ENCODE assay signal across 8 cellular contexts in genomic region chr20:23350855-23351838, GRCh38. TPM values are rescaled to one million over a fixed set of nuclear protein-coding genes. Genes with fewer than 3 reads are reported as not detected.
DNase-seq lines count a peak whose midpoint lies in the region; ATAC-seq and TF ChIP-seq lines count a peak whose summit lies in the region.

No MANE protein-coding gene starts in this region.

- H3K4me3 ChIP-seq in AG04450 (ENCODE audit: low read depth, low read length): peak overlapping the region; percentile 90
- peak overlapping the region; percentile 76 for H3K4me3 ChIP-seq in epithelial cell of proximal tubule (ENCODE audit: low read depth, low read length)
- peak overlapping the region; percentile 99 for H3K4me3 ChIP-seq in naive thymus-derived CD4-positive, alpha-beta T cell (ENCODE audit: low read length)

- peaks cover 19 to 20% of the 10 kb centered on the region in 2 donors for H3K4me1 ChIP-seq in naive thymus-derived CD4-positive, alpha-beta T cell (ENCODE audit: control insufficient read depth in 2 of 2, insufficient read depth in 2 of 2, low read length in 2 of 2)

- H3K27ac ChIP-seq in AG04450 (ENCODE audit: low read depth, low read length): peak overlapping the region; percentile 73
- H3K27ac ChIP-seq in naive thymus-derived CD4-positive, alpha-beta T cell (ENCODE audit: low read depth, low read length): peak overlapping the region; percentile 99

- TF ChIP-seq CTCF in AG04450 (IDR thresholded peaks at IDR 0.05; ENCODE audit: low read depth, low read length) (no peak), epithelial cell of proximal tubule (conservative IDR thresholded peaks at IDR 0.05; ENCODE audit: low read depth, low read length) (no peak)

- H3K4me1 Mint-ChIP-seq in naive thymus-derived CD4-positive, alpha-beta T cell: peaks cover 12 to 38% (median 29%) of the 10 kb centered on the region in 7 donors
- peaks cover 35% of the 10 kb centered on the region for H3K4me1 Mint-ChIP-seq in stimulated activated naive CD8-positive, alpha-beta T cell treated with anti-CD3 and anti-CD28 coated beads, Interleukin-15, amount 100 ng/mL, for 72 hours

- H3K4me3 Mint-ChIP-seq in naive thymus-derived CD4-positive, alpha-beta T cell: peak overlapping the region; percentile 84 to 100 (median 98)
- peak overlapping the region; percentile 83 to 84 for H3K4me3 Mint-ChIP-seq in stimulated activated naive CD8-positive, alpha-beta T cell treated with anti-CD3 and anti-CD28 coated beads, Interleukin-15, amount 100 ng/mL, for 72 hours

- no peaks in the 10 kb centered on the region for H3K27me3 ChIP-seq in AG04450 (ENCODE audit: control insufficient read depth, insufficient read depth, low read length)
- no peaks in the 10 kb centered on the region for H3K27me3 ChIP-seq in naive thymus-derived CD4-positive, alpha-beta T cell (ENCODE audit: control insufficient read depth in 2 of 2, insufficient read depth in 2 of 2, low read length in 2 of 2)

- DNase-seq in AG04450 (ENCODE audit: low read depth, low spot score) (no peak), NCI-H748 treated with DMSO at 0.1 percent for 48 hours (lab: John Stamatoyannopoulos, UW) (peak; percentile 68), activated T-cell treated with anti-CD3 and anti-CD28 coated beads for 24 hours (ENCODE audit: low read depth) (peak; percentile 56), epithelial cell of proximal tubule (ENCODE audit: low read depth) (no peak)
- peak; percentile 26 to 76 (median 52) for DNase-seq in naive thymus-derived CD4-positive, alpha-beta T cell
- DNase-seq in stimulated activated naive CD8-positive, alpha-beta T cell treated with anti-CD3 and anti-CD28 coated beads, Interleukin-15, amount 100 ng/mL, for 72 hours: peak; percentile 66 to 71

- no peaks in the 10 kb centered on the region for H3K9me3 Mint-ChIP-seq in naive thymus-derived CD4-positive, alpha-beta T cell
- no peaks in the 10 kb centered on the region for H3K9me3 Mint-ChIP-seq in stimulated activated naive CD8-positive, alpha-beta T cell treated with anti-CD3 and anti-CD28 coated beads, Interleukin-15, amount 100 ng/mL, for 72 hours

- peaks cover 0 to 10% (median 0%) of the 10 kb centered on the region in 5 donors for H3K36me3 Mint-ChIP-seq in naive thymus-derived CD4-positive, alpha-beta T cell

- CTCF ChIA-PET in AG04450 (lab: Charles Lee): interaction anchor here (0.5 to 3.1 kb wide), 9 partner anchors 8 to 749 kb away, joined by 3 to 27 read pairs (median 12); partner anchors contain the start of gene NAPB
- CTCF ChIA-PET in naive thymus-derived CD4-positive, alpha-beta T cell (lab: Charles Lee): interaction anchor here (1.1 to 3.0 kb wide), 4 partner anchors 7 to 256 kb away, joined by 4 to 22 read pairs (median 8); partner anchors contain the start of gene NAPB

- H3K27ac Mint-ChIP-seq in naive thymus-derived CD4-positive, alpha-beta T cell: peak overlapping the region; percentile 62 to 100 (median 100)
- H3K27ac Mint-ChIP-seq in stimulated activated naive CD8-positive, alpha-beta T cell treated with anti-CD3 and anti-CD28 coated beads, Interleukin-15, amount 100 ng/mL, for 72 hours: peak overlapping the region; percentile 100

- intact Hi-C loops in naive thymus-derived CD4-positive, alpha-beta T cell (cut with micrococcal nuclease): loop anchor here (1.0 to 10.0 kb wide), 9 partner anchors 7 to 1844 kb away; partner anchors contain the start of genes NAPB (in 2 of the 2), APMAP (in 1 of the 2), ENTPD6 (in 1 of the 2) and GZF1 (in 1 of the 2)

- no peaks in the 10 kb centered on the region for H3K9me3 ChIP-seq in AG04450 (ENCODE audit: control insufficient read depth, insufficient read depth, low read length)
- H3K9me3 ChIP-seq in naive thymus-derived CD4-positive, alpha-beta T cell (ENCODE audit: control insufficient read depth in 2 of 3, low read length in 3 of 3): no peaks in the 10 kb centered on the region

- peaks cover 0 to 2% (median 0%) of the 10 kb centered on the region in 5 donors for H3K27me3 Mint-ChIP-seq in naive thymus-derived CD4-positive, alpha-beta T cell
- H3K27me3 Mint-ChIP-seq in stimulated activated naive CD8-positive, alpha-beta T cell treated with anti-CD3 and anti-CD28 coated beads, Interleukin-15, amount 100 ng/mL, for 72 hours: no peaks in the 10 kb centered on the region

- H3K36me3 ChIP-seq in naive thymus-derived CD4-positive, alpha-beta T cell (ENCODE audit: control insufficient read depth in 2 of 3, insufficient read depth in 3 of 3, low read length in 3 of 3): peaks cover 0 to 20% (median 0%) of the 10 kb centered on the region in 3 experiments

- POLR2A ChIA-PET in AG04450 (lab: Yijun Ruan, JAX): interaction anchor here (0.7 to 2.5 kb wide), 8 partner anchors 10 to 659 kb away, joined by 3 to 9 read pairs (median 5); partner anchors contain the start of genes GZF1 and NAPB
- POLR2A ChIA-PET in naive thymus-derived CD4-positive, alpha-beta T cell (lab: Charles Lee): interaction anchor here (0.6 to 3.0 kb wide), 7 partner anchors 8 to 1706 kb away, joined by 3 to 88 read pairs (median 4); partner anchors contain the start of genes GZF1 and NAPB

- peak; percentile 24 for ATAC-seq in GM18873 (IDR thresholded peaks at IDR 0.05; ENCODE audit: low FRiP score, unreplicated experiment)
- ATAC-seq in HG03095 (IDR thresholded peaks at IDR 0.05; ENCODE audit: unreplicated experiment): peak; percentile 31
- peak; percentile 36 for ATAC-seq in naive thymus-derived CD4-positive, alpha-beta T cell
- ATAC-seq in stimulated activated naive CD8-positive, alpha-beta T cell treated with anti-CD3 and anti-CD28 coated beads, Interleukin-15, amount 100 ng/mL, for 72 hours: peak; percentile 56

RNA-seq across cellular contexts. Expression of gene NXT1, which starts 0.6 kb away (rescaled TPM):
- polyA plus RNA-seq in AG04450 (2011; rRNA removed): 17.9 and 19.5 TPM in 2 replicates
- polyA minus RNA-seq in AG04450 (2011; rRNA and poly(A)+ RNA removed): 9.3 and 13.0 TPM in 2 replicates
- 47.0 and 84.6 TPM in 2 replicates for total RNA-seq in epithelial cell of proximal tubule
- 10 to 100 TPM; 20.1 to 63.4 (median 39.7) TPM for total RNA-seq in naive thymus-derived CD4-positive, alpha-beta T cell
- 10 to 100 TPM; 50.3 to 71.8 TPM for polyA plus RNA-seq in naive thymus-derived CD4-positive, alpha-beta T cell

RNA-seq across cellular contexts. Expression of gene GZF1, which starts 10.8 kb away (rescaled TPM):
- polyA plus RNA-seq in AG04450 (2011; rRNA removed): 14.3 and 17.2 TPM in 2 replicates
- 39.1 and 55.4 TPM in 2 replicates for polyA minus RNA-seq in AG04450 (2011; rRNA and poly(A)+ RNA removed)
- total RNA-seq in epithelial cell of proximal tubule: 9.5 and 10.3 TPM in 2 replicates
- 10 to 100 TPM; 11.4 to 44.0 (median 19.6) TPM for total RNA-seq in naive thymus-derived CD4-positive, alpha-beta T cell
- polyA plus RNA-seq in naive thymus-derived CD4-positive, alpha-beta T cell: 1 to 10 TPM; 1.4 to 7.8 TPM

Comparison
In these comparisons a context has a peak if more than half of its experiments do, and no peak if none do; other contexts are left out.
1. DNase-seq: peak in NCI-H748 treated with DMSO at 0.1 percent for 48 hours (single experiment), activated T-cell treated with anti-CD3 and anti-CD28 coated beads for 24 hours (single experiment), naive thymus-derived CD4-positive, alpha-beta T cell (9 of 9) and stimulated activated naive CD8-positive, alpha-beta T cell treated with anti-CD3 and anti-CD28 coated beads, Interleukin-15, amount 100 ng/mL, for 72 hours (2 of 2); none in AG04450 (single experiment) and epithelial cell of proximal tubule (single experiment).
2. Peak in every context shown above with its lines, with median percentiles within 50 percentile points of each other: H3K4me3 ChIP-seq and ATAC-seq.